ENCODE assay signal across 16 cellular contexts in genomic region chrY:7723139-7723538, GRCh38.
DNase-seq lines count a peak whose midpoint lies in the region; ATAC-seq and TF ChIP-seq lines count a peak whose summit lies in the region.
"Had no signal": no experiment of that assay in that cellular context is flagged by ENCODE, and none has a peak within 500 bp of the region (broad histone marks: within the 10 kb centered on the region; RNA-seq: fewer than 3 reads in every experiment).

No MANE protein-coding gene starts in this region.

- H3K4me1 Mint-ChIP-seq in activated B cell treated with CpG ODN at 0.5 μM for 24 hours (peaks cover 68% of the 10 kb centered on the region), Calu3 (ENCODE audit: low read depth, unreplicated experiment) (no peaks in the 10 kb centered on the region)
- H3K4me1 Mint-ChIP-seq in stimulated activated memory B cell treated with anti-CD40 and anti-IgM and Interleukin-4, amounts not matched to agents 10 μg/mL and 1 μg/mL and 100 μg/mL, for 72 hours = peaks cover 59% of the 10 kb centered on the region
- H3K4me1 Mint-ChIP-seq: CD4-positive, alpha-beta memory T cell; IgD-negative memory B cell had no signal

- no peaks in the 10 kb centered on the region for H3K36me3 ChIP-seq in DOHH2 (ENCODE audit: control insufficient read depth, low read length)
- H3K36me3 ChIP-seq: BE2C had no signal

- H3F3A ChIP-seq in DOHH2 (ENCODE audit: control insufficient read depth, insufficient read depth) = no peaks in the 10 kb centered on the region

- H3K27ac Mint-ChIP-seq in activated B cell treated with CpG ODN at 0.5 μM for 24 hours (peak overlapping the region; percentile 92), Calu3 (ENCODE audit: unreplicated experiment) (no peak overlapping the region)
- H3K27ac Mint-ChIP-seq in stimulated activated memory B cell treated with anti-CD40 and anti-IgM and Interleukin-4, amounts not matched to agents 10 μg/mL and 1 μg/mL and 100 μg/mL, for 72 hours = peak overlapping the region; percentile 86
- H3K27ac Mint-ChIP-seq: CD4-positive, alpha-beta memory T cell; GM23338; IgD-negative memory B cell had no signal

- no peaks in the 10 kb centered on the region for H4K20me1 ChIP-seq in DOHH2 (ENCODE audit: control insufficient read depth, insufficient read depth, low read depth, low read length)

- POLR2A ChIA-PET in activated B cell treated with CpG ODN at 0.5 μM for 24 hours (lab: Charles Lee) = no interaction called here

- DNase-seq in NCI-H69 (lab: John Stamatoyannopoulos, UW) = peak; percentile 3
- DNase-seq in activated B cell treated with CpG ODN at 0.5 μM for 24 hours = no peak
- no peak for DNase-seq in dermis blood vessel endothelial cell
- DNase-seq in DMS153 (lab: John Stamatoyannopoulos, UW) = no peak
- no peak for DNase-seq in Calu3
- DNase-seq: BE2C; CD4-positive, alpha-beta memory T cell; DND-41; GF-D8; H7; KG1 had no signal

- H3K9me2 ChIP-seq in DOHH2 (replicated peaks; ENCODE audit: control insufficient read depth, low read length) = no peaks in the 10 kb centered on the region

- no peaks in the 10 kb centered on the region for H3K27me3 Mint-ChIP-seq in activated B cell treated with CpG ODN at 0.5 μM for 24 hours
- H3K27me3 Mint-ChIP-seq in stimulated activated memory B cell treated with anti-CD40 and anti-IgM and Interleukin-4, amounts not matched to agents 10 μg/mL and 1 μg/mL and 100 μg/mL, for 72 hours = no peaks in the 10 kb centered on the region
- H3K27me3 Mint-ChIP-seq in Calu3 (ENCODE audit: unreplicated experiment) = no peaks in the 10 kb centered on the region
- H3K27me3 Mint-ChIP-seq: IgD-negative memory B cell had no signal

- peaks cover 24% of the 10 kb centered on the region for H3K4me1 ChIP-seq in DOHH2 (ENCODE audit: control insufficient read depth, low read length)
- H3K4me1 ChIP-seq: BE2C had no signal

- no peaks in the 10 kb centered on the region for H3K9me3 ChIP-seq in DOHH2 (ENCODE audit: control insufficient read depth, insufficient read depth, low read length)
- H3K9me3 ChIP-seq: BE2C had no signal

- intact Hi-C loops in activated B cell treated with CpG ODN at 0.5 μM for 24 hours (cut with micrococcal nuclease) = loop anchor here (5.0 kb wide), 2 partner anchors 94 to 271 kb away; no protein-coding TSS in a partner anchor
- intact Hi-C loops in Calu3 (cut with micrococcal nuclease; ENCODE audit: unreplicated experiment) = no loop called here

- peak overlapping the region; percentile 59 for H3K4me3 Mint-ChIP-seq in activated B cell treated with CpG ODN at 0.5 μM for 24 hours
- no peak overlapping the region for H3K4me3 Mint-ChIP-seq in stimulated activated memory B cell treated with anti-CD40 and anti-IgM and Interleukin-4, amounts not matched to agents 10 μg/mL and 1 μg/mL and 100 μg/mL, for 72 hours
- H3K4me3 Mint-ChIP-seq in Calu3 (ENCODE audit: low read depth, unreplicated experiment) = no peak overlapping the region
- H3K4me3 Mint-ChIP-seq: CD4-positive, alpha-beta memory T cell; GM23338; IgD-negative memory B cell had no signal

- CTCF ChIA-PET in activated B cell treated with CpG ODN at 0.5 μM for 24 hours (lab: Charles Lee) = no interaction called here
- CTCF ChIA-PET in Calu3 (lab: Charles Lee) = no interaction called here

- TF ChIP-seq CTCF in DOHH2 (IDR thresholded peaks at IDR 0.05; ENCODE audit: low read depth, low read length, poor library complexity, severe bottlenecking) (no peak), activated B cell treated with CpG ODN at 0.5 μM for 24 hours (IDR thresholded peaks at IDR 0.05) (no peak), Calu3 (IDR thresholded peaks at IDR 0.05; ENCODE audit: unreplicated experiment) (no peak)

- H3K4me2 ChIP-seq in DOHH2 (ENCODE audit: low read length) = peak overlapping the region; percentile 48
- H3K4me2 ChIP-seq: GM23338 had no signal

- ATAC-seq in activated B cell treated with CpG ODN at 0.5 μM for 24 hours (ENCODE audit: low read depth) = peak; percentile 55
- ATAC-seq in stimulated activated memory B cell treated with anti-CD40 and anti-IgM and Interleukin-4, amounts not matched to agents 10 μg/mL and 1 μg/mL and 100 μg/mL, for 72 hours = peak; percentile 54
- ATAC-seq: GM23338 had no signal

- H3K27me3 ChIP-seq in DOHH2 (ENCODE audit: control insufficient read depth, low read length) = no peaks in the 10 kb centered on the region
- H3K27me3 ChIP-seq: BE2C had no signal

- no peaks in the 10 kb centered on the region for H3K36me3 Mint-ChIP-seq in activated B cell treated with CpG ODN at 0.5 μM for 24 hours (ENCODE audit: low read depth)
- no peaks in the 10 kb centered on the region for H3K36me3 Mint-ChIP-seq in stimulated activated memory B cell treated with anti-CD40 and anti-IgM and Interleukin-4, amounts not matched to agents 10 μg/mL and 1 μg/mL and 100 μg/mL, for 72 hours
- H3K36me3 Mint-ChIP-seq in Calu3 (ENCODE audit: insufficient read depth, unreplicated experiment) = no peaks in the 10 kb centered on the region
- H3K36me3 Mint-ChIP-seq: CD4-positive, alpha-beta memory T cell; IgD-negative memory B cell had no signal

- H3K79me2 ChIP-seq in DOHH2 (ENCODE audit: control insufficient read depth, low read length) = no peaks in the 10 kb centered on the region

- no peaks in the 10 kb centered on the region for H3K9me3 Mint-ChIP-seq in activated B cell treated with CpG ODN at 0.5 μM for 24 hours
- no peaks in the 10 kb centered on the region for H3K9me3 Mint-ChIP-seq in stimulated activated memory B cell treated with anti-CD40 and anti-IgM and Interleukin-4, amounts not matched to agents 10 μg/mL and 1 μg/mL and 100 μg/mL, for 72 hours
- H3K9me3 Mint-ChIP-seq in Calu3 (ENCODE audit: low read depth, unreplicated experiment) = no peaks in the 10 kb centered on the region
- H3K9me3 Mint-ChIP-seq: CD4-positive, alpha-beta memory T cell; GM23338; IgD-negative memory B cell had no signal

- no peak overlapping the region for H3K27ac ChIP-seq in DOHH2 (ENCODE audit: low read depth, low read length)
- H3K27ac ChIP-seq: C4-2B had no signal

- BruUV-seq in Calu3 (replicated peaks; lab: Mats Ljungman, UMichigan) = no TSS peak

- no peak overlapping the region for H3K4me3 ChIP-seq in DOHH2 (ENCODE audit: low read length)
- H3K4me3 ChIP-seq: GM23338 had no signal
